8 cellular contexts compared by ENCODE assay signal in the genomic region with DNA sequence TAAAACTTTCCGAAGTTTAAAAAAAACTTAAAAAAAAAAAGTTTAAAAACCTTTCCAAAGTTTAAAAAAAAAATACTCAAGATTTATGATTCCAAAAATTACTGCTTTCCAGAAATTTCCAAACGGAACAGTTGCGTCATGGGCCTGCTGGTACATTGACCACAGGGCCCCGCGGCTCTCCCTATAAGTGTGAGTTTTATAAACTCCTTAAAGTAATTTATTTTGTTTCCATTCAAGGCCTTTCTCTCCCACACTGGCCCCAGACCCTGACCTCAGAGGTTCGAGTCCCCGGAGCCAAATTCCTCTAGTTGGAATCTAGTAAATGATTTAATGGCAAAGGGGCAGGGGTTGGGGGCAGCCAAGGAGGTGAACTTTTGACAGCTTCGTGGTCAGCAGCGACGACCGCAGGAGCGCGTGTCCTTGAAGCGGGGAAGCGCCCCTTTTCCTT.
DNase-seq lines count a peak whose midpoint lies in the region; ATAC-seq, FAIRE-seq and TF ChIP-seq lines count a peak whose summit lies in the region.

No MANE protein-coding gene starts in this region.

- H3K4me3 ChIP-seq in AG10803 (ENCODE audit: low read length): peak overlapping the region; percentile 60
- peak overlapping the region; percentile 68 for H3K4me3 ChIP-seq in MM.1S (ENCODE audit: low read length)
- H3K4me3 ChIP-seq in endocrine pancreas (ENCODE audit: control insufficient read depth, insufficient read depth, low read length): peak overlapping the region; percentile 1

- peak overlapping the region; percentile 69; the same call in 1 of the 2 replicates for H3K27ac ChIP-seq in MM.1S (ENCODE audit: low read length)

- DNase-seq in AG10803 (ENCODE audit: low read depth) (peak; percentile 71), MM.1S (no peak), nephron progenitor cell (no peak), RCC 7860 (ENCODE audit: low spot score) (no peak)

- peaks cover 30% of the 10 kb centered on the region for H3K27me3 Mint-ChIP-seq in nephron progenitor cell (ENCODE audit: low read depth, poor library complexity)

- H3K27ac Mint-ChIP-seq in nephron progenitor cell: peak overlapping the region; percentile 91

- no peak for FAIRE-seq in RCC 7860 (lab: Jason Lieb, UNC)

- H3K4me3 Mint-ChIP-seq in nephron progenitor cell: peak overlapping the region; percentile 76

- peaks cover 17% of the 10 kb centered on the region for H3K4me1 Mint-ChIP-seq in nephron progenitor cell

- ATAC-seq in GM21390 (IDR thresholded peaks at IDR 0.05; ENCODE audit: unreplicated experiment) (no peak), esophagus mucosa (no peak), HG03025 (IDR thresholded peaks at IDR 0.05; ENCODE audit: low FRiP score, unreplicated experiment) (no peak)

- 0 out of 2 replicates have a peak overlapping the region, but pooled peaks have one; percentile 59 for H3K9ac ChIP-seq in MM.1S (ENCODE audit: low read length)
- H3K9ac ChIP-seq in endocrine pancreas (ENCODE audit: control insufficient read depth, insufficient read depth, low read length): no peak overlapping the region

- TF ChIP-seq CTCF in AG10803 (conservative IDR thresholded peaks at IDR 0.05; ENCODE audit: low read length) (no peak), MM.1S (IDR thresholded peaks at IDR 0.05; ENCODE audit: low read length) (no peak), nephron progenitor cell (IDR thresholded peaks at IDR 0.05) (no peak)

- H3K9me3 ChIP-seq in MM.1S (replicated peaks; ENCODE audit: insufficient read depth, low read length): no peaks in the 10 kb centered on the region
- H3K9me3 ChIP-seq in endocrine pancreas (ENCODE audit: control insufficient read depth, low read length): no peaks in the 10 kb centered on the region

- H3K36me3 ChIP-seq in MM.1S (replicated peaks; ENCODE audit: insufficient read depth, low read length) (no peaks in the 10 kb centered on the region), endocrine pancreas (ENCODE audit: control insufficient read depth, insufficient read depth, low read length) (no peaks in the 10 kb centered on the region)

- peak overlapping the region; percentile 69 for H3K4me2 ChIP-seq in MM.1S (ENCODE audit: low read depth, low read length)

- no peaks in the 10 kb centered on the region for H4K20me1 ChIP-seq in MM.1S (ENCODE audit: insufficient read depth, low read length)

- no peaks in the 10 kb centered on the region for H3K27me3 ChIP-seq in MM.1S (replicated peaks; ENCODE audit: insufficient read depth, low read length)
- no peaks in the 10 kb centered on the region for H3K27me3 ChIP-seq in endocrine pancreas (ENCODE audit: control insufficient read depth, insufficient read depth, low read length)

- peak overlapping the region; percentile 80 for H2AFZ ChIP-seq in MM.1S (ENCODE audit: low read length)

- H3K4me1 ChIP-seq in MM.1S (ENCODE audit: low read length) (peaks cover 12% of the 10 kb centered on the region), endocrine pancreas (ENCODE audit: control insufficient read depth, insufficient read depth, low read length) (no peaks in the 10 kb centered on the region)

- no peaks in the 10 kb centered on the region for H3K9me3 Mint-ChIP-seq in nephron progenitor cell

- H3K79me2 ChIP-seq in MM.1S (ENCODE audit: low read length): peaks cover 27% of the 10 kb centered on the region

- H3F3A ChIP-seq in MM.1S (ENCODE audit: insufficient read depth, low read length): peaks cover 23% of the 10 kb centered on the region

- no peaks in the 10 kb centered on the region for H3K9me2 ChIP-seq in MM.1S (replicated peaks; ENCODE audit: insufficient read depth, low read length)

- no peaks in the 10 kb centered on the region for H3K36me3 Mint-ChIP-seq in nephron progenitor cell (ENCODE audit: low read depth)

Comparison
In these comparisons a context has a peak if more than half of its experiments do, and no peak if none do; other contexts are left out.
1. H3K4me3 ChIP-seq: peak in every context shown above with its lines; median percentile 68 in MM.1S; 60 in AG10803; 1 in endocrine pancreas.